Comparison of ENCODE assay signal across 25 cellular contexts in genomic region chr14:33790996-33791395, GRCh38.
DNase-seq lines count a peak whose midpoint lies in the region; TF ChIP-seq lines count a peak whose summit lies in the region.
"Had no signal": no experiment of that assay in that cellular context is flagged by ENCODE, and none has a peak within 500 bp of the region (broad histone marks: within the 10 kb centered on the region; RNA-seq: fewer than 3 reads in every experiment).

No MANE protein-coding gene starts in this region.

- no peaks in the 10 kb centered on the region for H3F3A ChIP-seq in Loucy (ENCODE audit: low read depth)

- H3T11ph ChIP-seq in H9 (ENCODE audit: low read length) = no peak overlapping the region

- H3K79me1 ChIP-seq in H9 (ENCODE audit: insufficient read depth, low read depth, low read length, poor library complexity, severe bottlenecking) = no peaks in the 10 kb centered on the region

- H2AK5ac ChIP-seq in H9 (ENCODE audit: insufficient read length, low read length) = no peak overlapping the region

- no peak overlapping the region for H4K5ac ChIP-seq in H9 (ENCODE audit: insufficient read length, low read depth, low read length)

- H3K36me3 Mint-ChIP-seq in H9 (ENCODE audit: insufficient read depth in 1 of 3, low read depth in 3 of 3) (no peaks in the 10 kb centered on the region; a peak in 1 of 7 replicates), nephron progenitor cell (ENCODE audit: low read depth) (peaks cover 5% of the 10 kb centered on the region), CD14-positive monocyte (no peaks in the 10 kb centered on the region)

- H4K20me1 ChIP-seq in H9 (ENCODE audit: control insufficient read depth, insufficient read depth, insufficient read length) (no peaks in the 10 kb centered on the region), Loucy (ENCODE audit: insufficient read depth, low read length, poor library complexity, severe bottlenecking) (no peaks in the 10 kb centered on the region)

- no peak overlapping the region for H2AFZ ChIP-seq in H9 (ENCODE audit: low read length)
- H2AFZ ChIP-seq in Loucy (ENCODE audit: low read length) = no peak overlapping the region

- no peak overlapping the region for H2BK12ac ChIP-seq in H9 (ENCODE audit: insufficient read length, low read depth, low read length)

- H3K9ac ChIP-seq in H9 (ENCODE audit: extremely low read depth, insufficient read length, low read length) (no peak overlapping the region), Loucy (ENCODE audit: low read depth, low read length, poor library complexity, severe bottlenecking) (no peak overlapping the region)
- H3K9ac ChIP-seq: SK-N-SH had no signal

- H3K4ac ChIP-seq in H9 (ENCODE audit: low read depth, low read length) = no peak overlapping the region

- no peak overlapping the region for H4K91ac ChIP-seq in H9 (ENCODE audit: insufficient read length, low read depth, low read length)

- H3K4me2 ChIP-seq in H9 (ENCODE audit: insufficient read depth, insufficient read length, low read length) (no peak overlapping the region), Loucy (ENCODE audit: low read depth, low read length, poor library complexity, severe bottlenecking) (peak overlapping the region; percentile 40)
- H3K4me2 ChIP-seq: SK-N-SH had no signal

- no peak overlapping the region for H3K56ac ChIP-seq in H9 (ENCODE audit: insufficient read length, low read depth, low read length)

- no peak overlapping the region for H2BK15ac ChIP-seq in H9 (ENCODE audit: low read depth, low read length)

- no CpG with 5 or more reads among the region's 9 CpGs for WGBS in H9 (ENCODE audit: extremely low coverage, insufficient read length, low lambda C conversion rate)

- no peak overlapping the region for H2BK120ac ChIP-seq in H9 (ENCODE audit: low read depth, low read length, poor library complexity, severe bottlenecking)

- H3K4me3 Mint-ChIP-seq in H9 (no peak overlapping the region), nephron progenitor cell (no peak overlapping the region), CD14-positive monocyte (no peak overlapping the region)
- H3K4me3 Mint-ChIP-seq: T-helper 2 cell treated with Interferon-gamma antibody and Interleukin-4, amounts not matched to agents 5 μg/mL and 100 μg/mL, for 36 hours had no signal

- H3K27ac Mint-ChIP-seq in H9 = peak overlapping the region in 2 of 3 experiments; percentile 39 to 43; a peak in 2 of 7 replicates
- peak overlapping the region; percentile 66 for H3K27ac Mint-ChIP-seq in nephron progenitor cell
- H3K27ac Mint-ChIP-seq in CD14-positive monocyte = peak overlapping the region in 1 of 7 donors; percentile 64
- H3K27ac Mint-ChIP-seq: T-helper 2 cell treated with Interferon-gamma antibody and Interleukin-4, amounts not matched to agents 5 μg/mL and 100 μg/mL, for 36 hours had no signal

- H3K9me2 ChIP-seq in Loucy (replicated peaks; ENCODE audit: low read depth, low read length) = no peaks in the 10 kb centered on the region
- H3K9me2 ChIP-seq: SK-N-SH had no signal

- no peak overlapping the region for H3K18ac ChIP-seq in H9 (ENCODE audit: insufficient read length, low read depth, low read length)

- no peak overlapping the region for H4K8ac ChIP-seq in H9 (replicated peaks; ENCODE audit: insufficient read length, low read depth, low read length)

- H3K27me3 ChIP-seq in H9 (ENCODE audit: insufficient read depth, low read length) = no peaks in the 10 kb centered on the region
- H3K27me3 ChIP-seq in Loucy (ENCODE audit: insufficient read depth, low read length, poor library complexity, severe bottlenecking) = no peaks in the 10 kb centered on the region
- H3K27me3 ChIP-seq in MG63 = no peaks in the 10 kb centered on the region
- H3K27me3 ChIP-seq: heart left ventricle had no signal

- H3K23me2 ChIP-seq in H9 (ENCODE audit: insufficient read length, low read depth, low read length, poor library complexity, severe bottlenecking) = no peaks in the 10 kb centered on the region

- H2BK20ac ChIP-seq in H9 (ENCODE audit: low read depth, low read length, poor library complexity, severe bottlenecking) = no peak overlapping the region

- H3K4me1 Mint-ChIP-seq in H9 = peaks cover 18 to 28% of the 10 kb centered on the region in 2 experiments
- H3K4me1 Mint-ChIP-seq in nephron progenitor cell = peaks cover 69% of the 10 kb centered on the region
- peaks cover 4% of the 10 kb centered on the region for H3K4me1 Mint-ChIP-seq in CD14-positive monocyte

- TF ChIP-seq CTCF in GM12865 (IDR thresholded peaks at IDR 0.05; ENCODE audit: insufficient read depth, low read depth, low read length, missing control alignments) (no peak), H9 (conservative IDR thresholded peaks at IDR 0.05) (no peak), Loucy (conservative IDR thresholded peaks at IDR 0.05; ENCODE audit: low read length) (no peak), nephron progenitor cell (IDR thresholded peaks at IDR 0.05) (no peak), CD14-positive monocyte (IDR thresholded peaks at IDR 0.05) (no peak)

- H3K36me3 ChIP-seq in Loucy (ENCODE audit: insufficient read depth, low read length) (no peaks in the 10 kb centered on the region), MG63 (no peaks in the 10 kb centered on the region)
- H3K36me3 ChIP-seq: heart left ventricle, upper lobe of right lung, WERI-Rb-1 had no signal

- H3K14ac ChIP-seq in H9 (ENCODE audit: insufficient read depth, low read length) = no peak overlapping the region

- H3K27ac ChIP-seq in H9 (ENCODE audit: insufficient read length, low read depth, low read length) = no peak overlapping the region
- H3K27ac ChIP-seq: epithelial cell of prostate, heart left ventricle, skin epidermis, upper lobe of right lung, WERI-Rb-1 had no signal

- H3K9me3 Mint-ChIP-seq in H9 (no peaks in the 10 kb centered on the region), nephron progenitor cell (peaks cover 3% of the 10 kb centered on the region), CD14-positive monocyte (peaks cover 0 to 2% (median 0%) of the 10 kb centered on the region in 7 donors)
- H3K9me3 Mint-ChIP-seq: T-helper 2 cell treated with Interferon-gamma antibody and Interleukin-4, amounts not matched to agents 5 μg/mL and 100 μg/mL, for 36 hours had no signal

- no peaks in the 10 kb centered on the region for H3K4me1 ChIP-seq in H9 (ENCODE audit: insufficient read depth, low read length)
- peaks cover 7% of the 10 kb centered on the region for H3K4me1 ChIP-seq in Loucy (ENCODE audit: insufficient read depth, low read length, poor library complexity, severe bottlenecking)
- H3K4me1 ChIP-seq: upper lobe of right lung had no signal

- DNase-seq in GM12865 (ENCODE audit: low read depth) (peak; percentile 17), H9 (no peak), nephron progenitor cell (no peak), MG63 (no peak), CD14-positive monocyte (ENCODE audit: low spot score) (no peak), hepatic stellate cell (ENCODE audit: low spot score) (no peak)
- DNase-seq in effector CD4-positive, alpha-beta T cell = no peak
- DNase-seq: activated effector memory CD4-positive, alpha-beta T cell treated with anti-CD3 and anti-CD28 coated beads, Interleukin-2, amount 50 U/mL, for 16 hours; Caco-2; cerebellar nuclear complex; DMS79; heart left ventricle; left cardiac atrium; mammary epithelial cell; NCI-H1092 treated with DMSO at 0.1 percent for 48 hours; NCI-H187 treated with DMSO at 0.1 percent for 48 hours; NCI-H69; nucleus accumbens; SK-N-SH; upper lobe of right lung; WERI-Rb-1 had no signal

- no peak overlapping the region for H3K23ac ChIP-seq in H9 (ENCODE audit: insufficient read length, low read depth, low read length)

- no peaks in the 10 kb centered on the region for H3K9me3 ChIP-seq in H9 (ENCODE audit: control insufficient read depth, low read depth, low read length)
- H3K9me3 ChIP-seq in Loucy (ENCODE audit: insufficient read depth, low read depth, low read length) = no peaks in the 10 kb centered on the region
- H3K9me3 ChIP-seq in MG63 = no peaks in the 10 kb centered on the region
- H3K9me3 ChIP-seq: Caco-2, heart left ventricle, SK-N-SH, upper lobe of right lung had no signal

- intact Hi-C loops in CD14-positive monocyte (cut with micrococcal nuclease) = loop anchor here in 1 of 2 donors (5.0 kb wide), 1 partner anchor 1214 kb away; no protein-coding TSS in a partner anchor

- H3K27me3 Mint-ChIP-seq in H9 (ENCODE audit: low read depth) (no peaks in the 10 kb centered on the region; the same call in 1 of the 2 replicates), nephron progenitor cell (ENCODE audit: low read depth, poor library complexity) (peaks cover 2% of the 10 kb centered on the region), CD14-positive monocyte (ENCODE audit: low read depth in 3 of 3) (peaks cover 20 to 35% (median 21%) of the 10 kb centered on the region in 3 donors)

- no peaks in the 10 kb centered on the region for H3K79me2 ChIP-seq in H9 (ENCODE audit: insufficient read depth, low read length)
- no peaks in the 10 kb centered on the region for H3K79me2 ChIP-seq in Loucy (ENCODE audit: insufficient read depth, low read length)

- H3K4me3 ChIP-seq in GM12865 (ENCODE audit: low read depth, low read length) (no peak overlapping the region), Loucy (ENCODE audit: low read length, poor library complexity, severe bottlenecking) (no peak overlapping the region), MG63 (no peak overlapping the region)
- H3K4me3 ChIP-seq: heart left ventricle, skin epidermis, upper lobe of right lung had no signal

- no peak overlapping the region for H2BK5ac ChIP-seq in H9 (ENCODE audit: insufficient read length, low read length)
